In the genomic region with DNA sequence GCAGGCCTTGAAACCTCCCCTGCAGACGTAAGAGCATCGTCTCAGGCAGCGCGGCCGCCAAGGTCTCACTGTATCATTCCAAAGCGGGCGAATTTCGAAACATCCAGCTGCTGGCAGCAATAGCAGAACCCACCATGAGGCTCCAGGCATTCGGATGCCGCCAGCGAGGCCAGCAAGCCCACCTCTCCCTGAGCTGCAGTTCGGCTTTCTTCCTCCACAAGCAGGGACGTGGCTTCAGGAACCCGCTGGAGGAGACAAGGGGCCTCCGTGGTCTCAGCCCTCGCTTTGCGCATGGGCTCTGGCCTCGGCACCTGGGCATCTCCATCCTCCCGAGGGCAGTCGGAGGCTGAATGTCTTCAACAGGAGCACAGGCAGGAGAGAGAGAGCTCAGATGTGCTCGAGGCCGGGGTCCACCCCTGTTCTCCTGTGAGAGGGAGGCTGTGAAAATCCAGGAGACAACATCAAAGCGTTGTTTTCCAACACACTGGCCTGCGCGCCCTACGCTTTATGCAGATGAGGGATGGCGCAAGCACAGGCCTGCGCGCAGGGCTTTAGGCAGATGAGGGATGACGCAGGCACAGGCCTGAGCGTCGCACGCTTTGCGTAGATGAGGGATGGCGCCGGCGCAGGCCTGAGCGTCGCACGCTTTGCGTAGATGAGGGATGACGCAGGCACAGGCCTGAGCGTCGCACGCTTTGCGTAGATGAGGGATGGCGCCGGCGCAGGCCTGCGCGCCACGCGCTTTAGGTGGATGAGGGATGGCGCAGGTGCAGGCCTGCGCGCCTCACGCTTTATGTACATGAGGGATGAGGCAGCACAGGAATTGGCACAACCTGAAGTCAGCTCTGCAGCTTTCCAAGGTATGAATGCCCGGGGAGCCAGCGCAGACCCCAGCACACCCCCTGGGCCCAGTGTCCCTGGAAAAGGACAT, we compare ENCODE assay signal across 15 cellular contexts.
DNase-seq lines count a peak whose midpoint lies in the region; ATAC-seq and TF ChIP-seq lines count a peak whose summit lies in the region.
"Had no signal": no experiment of that assay in that cellular context is flagged by ENCODE, and none has a peak within 500 bp of the region (broad histone marks: within the 10 kb centered on the region; RNA-seq: fewer than 3 reads in every experiment).

No MANE protein-coding gene starts in this region.

- H3K27ac ChIP-seq in spleen: no peak overlapping the region

- no peak for TF ChIP-seq POLR2A in spleen (IDR thresholded peaks at IDR 0.05)

- no peak for DNase-seq in activated CD8-positive, alpha-beta T cell treated with anti-CD3 and anti-CD28 coated beads for 36 hours
- DNase-seq in fibroblast of pulmonary artery (ENCODE audit: low read depth): peak; percentile 31
- peak; percentile 51 for DNase-seq in spleen
- DNase-seq in activated naive CD4-positive, alpha-beta T cell treated with anti-CD3 and anti-CD28 coated beads for 36 hours: no peak
- DNase-seq in NCI-H2227 treated with DMSO at 0.1 percent for 48 hours (lab: John Stamatoyannopoulos, UW): no peak
- DNase-seq: activated naive CD4-positive, alpha-beta T cell treated with anti-CD3 and anti-CD28 coated beads, Interleukin-2, amount 10 ng/mL, durations not matched to agents 7 days and 5 days; GF-D8; glutamatergic neuron; GOT3; mesendoderm; MV-4-11; NCI-H2029 treated with DMSO at 0.1 percent for 48 hours; NCI-H526 treated with DMSO at 0.1 percent for 48 hours had no signal

- no peak for TF ChIP-seq CTCF in activated CD8-positive, alpha-beta T cell treated with anti-CD3 and anti-CD28 coated beads for 36 hours (IDR thresholded peaks at IDR 0.05)
- TF ChIP-seq CTCF in fibroblast of pulmonary artery (IDR thresholded peaks at IDR 0.05; ENCODE audit: low read length, missing control alignments): no peak
- no peak for TF ChIP-seq CTCF in spleen (IDR thresholded peaks at IDR 0.05 in 8 of 11, conservative IDR thresholded peaks at IDR 0.05 in 3 of 11)

- H3K9me3 Mint-ChIP-seq in activated CD8-positive, alpha-beta T cell treated with anti-CD3 and anti-CD28 coated beads for 36 hours: no peaks in the 10 kb centered on the region
- no peaks in the 10 kb centered on the region for H3K9me3 Mint-ChIP-seq in activated naive CD4-positive, alpha-beta T cell treated with anti-CD3 and anti-CD28 coated beads for 36 hours
- H3K9me3 Mint-ChIP-seq: activated naive CD4-positive, alpha-beta T cell treated with anti-CD3 and anti-CD28 coated beads, Interleukin-2, amount 10 ng/mL, durations not matched to agents 7 days and 5 days had no signal

- H3K27me3 ChIP-seq in spleen (replicated peaks in 1 of 7): peaks cover 0 to 17% (median 0%) of the 10 kb centered on the region in 7 donors

- H3K4me1 Mint-ChIP-seq in activated CD8-positive, alpha-beta T cell treated with anti-CD3 and anti-CD28 coated beads for 36 hours (ENCODE audit: low read depth): no peaks in the 10 kb centered on the region
- H3K4me1 Mint-ChIP-seq in activated naive CD4-positive, alpha-beta T cell treated with anti-CD3 and anti-CD28 coated beads for 36 hours (ENCODE audit: low read depth): no peaks in the 10 kb centered on the region
- H3K4me1 Mint-ChIP-seq: activated naive CD4-positive, alpha-beta T cell treated with anti-CD3 and anti-CD28 coated beads, Interleukin-2, amount 10 ng/mL, durations not matched to agents 7 days and 5 days had no signal

- H3K4me3 ChIP-seq in fibroblast of pulmonary artery (replicated peaks; ENCODE audit: low read depth, low read length): no peak overlapping the region
- no peak overlapping the region for H3K4me3 ChIP-seq in spleen

- ATAC-seq in HG03432 (IDR thresholded peaks at IDR 0.05; ENCODE audit: unreplicated experiment) (peak; percentile 67), HG03159 (IDR thresholded peaks at IDR 0.05; ENCODE audit: unreplicated experiment) (no peak)
- peak; percentile 60 for ATAC-seq in activated CD8-positive, alpha-beta T cell treated with anti-CD3 and anti-CD28 coated beads for 36 hours

- no peaks in the 10 kb centered on the region for H3K36me3 Mint-ChIP-seq in activated CD8-positive, alpha-beta T cell treated with anti-CD3 and anti-CD28 coated beads for 36 hours (ENCODE audit: low read depth)
- no peaks in the 10 kb centered on the region for H3K36me3 Mint-ChIP-seq in activated naive CD4-positive, alpha-beta T cell treated with anti-CD3 and anti-CD28 coated beads for 36 hours (ENCODE audit: low read depth)
- H3K36me3 Mint-ChIP-seq: activated naive CD4-positive, alpha-beta T cell treated with anti-CD3 and anti-CD28 coated beads, Interleukin-2, amount 10 ng/mL, durations not matched to agents 7 days and 5 days had no signal

- intact Hi-C loops in activated CD8-positive, alpha-beta T cell treated with anti-CD3 and anti-CD28 coated beads for 36 hours (cut with micrococcal nuclease): no loop called here
- intact Hi-C loops in spleen (cut with DNase I; ENCODE audit: low total_unique reads): no loop called here
- intact Hi-C loops in activated naive CD4-positive, alpha-beta T cell treated with anti-CD3 and anti-CD28 coated beads for 36 hours (cut with micrococcal nuclease): no loop called here

- H3K9me3 ChIP-seq in spleen: no peaks in the 10 kb centered on the region

- no peaks in the 10 kb centered on the region for H3K4me1 ChIP-seq in spleen

- H3K27me3 Mint-ChIP-seq in activated CD8-positive, alpha-beta T cell treated with anti-CD3 and anti-CD28 coated beads for 36 hours: peaks cover 1% of the 10 kb centered on the region
- H3K27me3 Mint-ChIP-seq in activated naive CD4-positive, alpha-beta T cell treated with anti-CD3 and anti-CD28 coated beads for 36 hours (ENCODE audit: low read depth): no peaks in the 10 kb centered on the region

- 82 to 93% (median 89%) methylated on average over 49 to 59 of the region's 59 CpGs for WGBS in spleen, 5 donors

- no peaks in the 10 kb centered on the region for H3K36me3 ChIP-seq in spleen

- POLR2A ChIA-PET in activated CD8-positive, alpha-beta T cell treated with anti-CD3 and anti-CD28 coated beads for 36 hours (lab: Charles Lee): no interaction called here

- no peak overlapping the region for H3K27ac Mint-ChIP-seq in activated CD8-positive, alpha-beta T cell treated with anti-CD3 and anti-CD28 coated beads for 36 hours
- H3K27ac Mint-ChIP-seq in activated naive CD4-positive, alpha-beta T cell treated with anti-CD3 and anti-CD28 coated beads for 36 hours: no peak overlapping the region
- H3K27ac Mint-ChIP-seq: activated naive CD4-positive, alpha-beta T cell treated with anti-CD3 and anti-CD28 coated beads, Interleukin-2, amount 10 ng/mL, durations not matched to agents 7 days and 5 days had no signal

- H3K4me3 Mint-ChIP-seq in activated CD8-positive, alpha-beta T cell treated with anti-CD3 and anti-CD28 coated beads for 36 hours: peak overlapping the region; percentile 45
- no peak overlapping the region for H3K4me3 Mint-ChIP-seq in activated naive CD4-positive, alpha-beta T cell treated with anti-CD3 and anti-CD28 coated beads for 36 hours
- H3K4me3 Mint-ChIP-seq: activated naive CD4-positive, alpha-beta T cell treated with anti-CD3 and anti-CD28 coated beads, Interleukin-2, amount 10 ng/mL, durations not matched to agents 7 days and 5 days had no signal

- CTCF ChIA-PET in activated CD8-positive, alpha-beta T cell treated with anti-CD3 and anti-CD28 coated beads for 36 hours (lab: Charles Lee): no interaction called here
- CTCF ChIA-PET in activated naive CD4-positive, alpha-beta T cell treated with anti-CD3 and anti-CD28 coated beads for 36 hours (lab: Charles Lee): no interaction called here

Comparison
In these comparisons a context has a peak if more than half of its experiments do, and no peak if none do; other contexts are left out.
1. DNase-seq: peak in fibroblast of pulmonary artery (single experiment) and spleen (single experiment); none in activated CD8-positive, alpha-beta T cell treated with anti-CD3 and anti-CD28 coated beads for 36 hours (single experiment), activated naive CD4-positive, alpha-beta T cell treated with anti-CD3 and anti-CD28 coated beads for 36 hours (single experiment) and NCI-H2227 treated with DMSO at 0.1 percent for 48 hours (single experiment).